Comparison of ENCODE assay signal across 32 cellular contexts in genomic region chr20:2340823-2341222, GRCh38.
"Had no signal": no experiment of that assay in that cellular context is flagged by ENCODE, and none has a peak within 500 bp of the region (broad histone marks: within the 10 kb centered on the region; RNA-seq: fewer than 3 reads in every experiment).

No MANE protein-coding gene starts in this region.

- H3K27ac ChIP-seq: brain microvascular endothelial cell, KMS-11, Peyer's patch, SJSA1 had no signal

- ATAC-seq: activated CD8-positive, alpha-beta T cell treated with anti-CD3 and anti-CD28 coated beads, Interleukin-2, amount 10 ng/mL, durations not matched to agents 7 days and 5 days; activated naive CD8-positive, alpha-beta T cell treated with anti-CD3 and anti-CD28 coated beads, Interleukin-2, amount 50 U/mL, for 24 hours; PC-3 had no signal

- H3K36me3 Mint-ChIP-seq: activated naive CD4-positive, alpha-beta T cell treated with anti-CD3 and anti-CD28 coated beads, Interleukin-2, amount 10 ng/mL, durations not matched to agents 7 days and 5 days; activated naive CD8-positive, alpha-beta T cell had no signal

- H3K27me3 ChIP-seq: brain microvascular endothelial cell, Peyer's patch, SJSA1 had no signal

- H3K4me3 ChIP-seq: Peyer's patch, SJSA1 had no signal

- H3K4me1 Mint-ChIP-seq: activated CD4-positive, alpha-beta T cell treated with anti-CD3 and anti-CD28 coated beads, Interleukin-2, amount 10 ng/mL, durations not matched to agents 24 days and 14 days; activated naive CD4-positive, alpha-beta T cell treated with anti-CD3 and anti-CD28 coated beads, Interleukin-2, amount 10 ng/mL, durations not matched to agents 7 days and 5 days; activated naive CD8-positive, alpha-beta T cell treated with anti-CD3 and anti-CD28 coated beads, Interleukin-2, amount 50 U/mL, for 24 hours had no signal

- H3K9ac ChIP-seq: KMS-11, SK-N-SH had no signal

- H3K4me2 ChIP-seq: KMS-11, SK-N-SH had no signal

- H3K9me3 ChIP-seq: Peyer's patch, SJSA1, SK-N-SH had no signal

- H3K9me3 Mint-ChIP-seq: activated CD4-positive, alpha-beta T cell treated with anti-CD3 and anti-CD28 coated beads, Interleukin-2, amount 10 ng/mL, durations not matched to agents 24 days and 14 days; activated naive CD4-positive, alpha-beta T cell treated with anti-CD3 and anti-CD28 coated beads, Interleukin-2, amount 10 ng/mL, durations not matched to agents 7 days and 5 days; activated naive CD8-positive, alpha-beta T cell treated with anti-CD3 and anti-CD28 coated beads, Interleukin-2, amount 50 U/mL, for 24 hours; T-helper 1 cell treated with Interleukin-12 subunit alpha and Interleukin-12 subunit beta and Interleukin-4 antibody, amounts not matched to agents 30 μg/mL and 1 μg/mL, for 36 hours; T-helper 2 cell treated with Interferon-gamma antibody and Interleukin-4, amounts not matched to agents 5 μg/mL and 100 μg/mL, for 36 hours had no signal

- H3K4me1 ChIP-seq: Peyer's patch, SJSA1 had no signal

- H3K27ac Mint-ChIP-seq: activated CD4-positive, alpha-beta T cell treated with anti-CD3 and anti-CD28 coated beads, Interleukin-2, amount 10 ng/mL, durations not matched to agents 24 days and 14 days; activated CD8-positive, alpha-beta T cell treated with anti-CD3 and anti-CD28 coated beads, Interleukin-2, amount 10 ng/mL, durations not matched to agents 7 days and 5 days; activated naive CD4-positive, alpha-beta T cell treated with anti-CD3 and anti-CD28 coated beads, Interleukin-2, amount 10 ng/mL, durations not matched to agents 7 days and 5 days; activated naive CD8-positive, alpha-beta T cell; activated naive CD8-positive, alpha-beta T cell treated with anti-CD3 and anti-CD28 coated beads, Interleukin-2, amount 50 U/mL, for 24 hours; T-helper 1 cell treated with Interleukin-12 subunit alpha and Interleukin-12 subunit beta and Interleukin-4 antibody, amounts not matched to agents 30 μg/mL and 1 μg/mL, for 36 hours; T-helper 2 cell treated with Interferon-gamma antibody and Interleukin-4, amounts not matched to agents 5 μg/mL and 100 μg/mL, for 36 hours had no signal

- H3K4me3 Mint-ChIP-seq: activated CD4-positive, alpha-beta T cell treated with anti-CD3 and anti-CD28 coated beads, Interleukin-2, amount 10 ng/mL, durations not matched to agents 24 days and 14 days; activated CD8-positive, alpha-beta T cell treated with anti-CD3 and anti-CD28 coated beads, Interleukin-2, amount 10 ng/mL, durations not matched to agents 7 days and 5 days; activated naive CD4-positive, alpha-beta T cell treated with anti-CD3 and anti-CD28 coated beads, Interleukin-2, amount 10 ng/mL, durations not matched to agents 7 days and 5 days; activated naive CD8-positive, alpha-beta T cell; activated naive CD8-positive, alpha-beta T cell treated with anti-CD3 and anti-CD28 coated beads, Interleukin-2, amount 50 U/mL, for 24 hours; T-helper 1 cell treated with Interleukin-12 subunit alpha and Interleukin-12 subunit beta and Interleukin-4 antibody, amounts not matched to agents 30 μg/mL and 1 μg/mL, for 36 hours; T-helper 2 cell treated with Interferon-gamma antibody and Interleukin-4, amounts not matched to agents 5 μg/mL and 100 μg/mL, for 36 hours had no signal

- DNase-seq: activated CD4-positive, alpha-beta T cell treated with anti-CD3 and anti-CD28 coated beads, Interleukin-2, amount 10 ng/mL, durations not matched to agents 24 days and 14 days; activated CD4-positive, alpha-beta T cell treated with anti-CD3 and anti-CD28 coated beads, Interleukin-2, amount 50 U/mL, for 4 hours; activated CD8-positive, alpha-beta memory T cell treated with anti-CD3 and anti-CD28 coated beads, Interleukin-2, amount 50 U/mL, for 48 hours; activated CD8-positive, alpha-beta T cell treated with anti-CD3 and anti-CD28 coated beads, Interleukin-2, amount 10 ng/mL, durations not matched to agents 7 days and 5 days; activated effector memory CD4-positive, alpha-beta T cell treated with Interleukin-2 at 50 U/mL for 16 hours; activated naive CD4-positive, alpha-beta T cell treated with anti-CD3 and anti-CD28 coated beads, Interleukin-2, amount 10 ng/mL, durations not matched to agents 7 days and 5 days; activated naive CD8-positive, alpha-beta T cell treated with anti-CD3 and anti-CD28 coated beads, Interleukin-2, amount 50 U/mL, for 24 hours; activated T-cell treated with anti-CD3 and anti-CD28 coated beads, Interleukin-2, amount 50 U/mL, for 48 hours; anterior cingulate cortex; brain microvascular endothelial cell; central memory CD4-positive, alpha-beta T cell; MM.1S; MV-4-11; NCI-H1092 treated with DMSO at 0.1 percent for 48 hours; NCI-H146; NCI-H187; NCI-H2029 treated with DMSO at 0.1 percent for 48 hours; NCI-H2107; NCI-H2171; NCI-H510A; NCI-H526; NCI-H748 treated with DMSO at 0.1 percent for 48 hours; NK-92 treated with Interleukin-12 subunit alpha and Interleukin-12 subunit beta, amount 100 ng/mL, for 24 hours; PC-3; Peyer's patch; SHP77 treated with DMSO at 0.1 percent for 48 hours; SK-N-SH had no signal

- H3K36me3 ChIP-seq: brain microvascular endothelial cell, Peyer's patch, SJSA1 had no signal
